ENCODE assay signal across 11 cellular contexts in genomic region chr7:130213820-130214219, GRCh38. TPM values are rescaled to one million over a fixed set of nuclear protein-coding genes. Genes with fewer than 3 reads are reported as not detected.
"Had no signal": no experiment of that assay in that cellular context is flagged by ENCODE, and none has a peak within 500 bp of the region (broad histone marks: within the 10 kb centered on the region; RNA-seq: fewer than 3 reads in every experiment).

No MANE protein-coding gene starts in this region.

- H3K4me1 Mint-ChIP-seq: IgD-negative memory B cell had no signal

- FAIRE-seq: HepG2 had no signal

- H3K36me3 Mint-ChIP-seq: IgD-negative memory B cell had no signal

- H3K9me3 ChIP-seq: HAP-1 had no signal

- ATAC-seq: HCT116, HepG2 had no signal

- H3K4me3 ChIP-seq: GM23248, HAP-1 had no signal

- H3K27ac Mint-ChIP-seq: HFFc6, IgD-negative memory B cell had no signal

- DNase-seq: GM23248, GOT3, H7, HFFc6 had no signal

- H3K4me3 Mint-ChIP-seq: HFFc6, IgD-negative memory B cell had no signal

- H3K27ac ChIP-seq: GM23248, HL-60 had no signal

- H2AFZ ChIP-seq: GM23248 had no signal

- H3K9ac ChIP-seq: GM23248 had no signal

- H3K36me3 ChIP-seq: HAP-1 had no signal

- H3K9me3 Mint-ChIP-seq: HFFc6, IgD-negative memory B cell had no signal

RNA-seq across cellular contexts. Expression of gene SSMEM1, which starts 6.2 kb away (rescaled TPM):
- total RNA-seq: GM23248, H4, H7, HepG2, HFFc6, HT1080 had no signal
- polyA plus RNA-seq: GM23248, HepG2, IgD-negative memory B cell had no signal

RNA-seq across cellular contexts. Expression of gene CPA2, which starts 52.8 kb away (rescaled TPM):
- total RNA-seq: GM23248, H4, H7, HepG2, HFFc6, HT1080 had no signal
- polyA plus RNA-seq: GM23248, HepG2, IgD-negative memory B cell had no signal
